In genomic region chr4:176653406-176654220, GRCh38 we compare ENCODE assay signal across 18 cellular contexts.
"Had no signal": no experiment of that assay in that cellular context is flagged by ENCODE, and none has a peak within 500 bp of the region (broad histone marks: within the 10 kb centered on the region; RNA-seq: fewer than 3 reads in every experiment).

No MANE protein-coding gene starts in this region.

- ATAC-seq: activated CD8-positive, alpha-beta T cell treated with anti-CD3 and anti-CD28 coated beads for 36 hours; heart left ventricle; stimulated activated naive CD8-positive, alpha-beta T cell treated with anti-CD3 and anti-CD28 coated beads, Interleukin-15, Interleukin-2, amounts not matched to agents 100 U/mL and 50 U/mL, for 24 hours; T-helper 17 cell; WTC11 had no signal

- H3K4me3 ChIP-seq: heart left ventricle, skin epidermis had no signal

- H3K36me3 ChIP-seq: heart left ventricle had no signal

- H3K27me3 ChIP-seq: heart left ventricle had no signal

- DNase-seq: activated CD4-positive, alpha-beta T cell treated with anti-CD3 and anti-CD28 coated beads for 4 hours; activated CD8-positive, alpha-beta memory T cell treated with anti-CD3 and anti-CD28 coated beads, Interleukin-2, amount 50 U/mL, for 4 hours; activated CD8-positive, alpha-beta T cell treated with anti-CD3 and anti-CD28 coated beads for 36 hours; activated gamma-delta T cell treated with Interleukin-2 at 50 U/mL for 16 hours; activated T-cell treated with anti-CD3 and anti-CD28 coated beads, Interleukin-2, amount 50 U/mL, for 48 hours; endodermal cell; erythroblast; heart left ventricle; immature natural killer cell; nephron progenitor cell; occipital lobe; stimulated activated CD4-positive, alpha-beta T cell treated with anti-CD3 and anti-CD28 coated beads, Interleukin-4, amount 100 ng/mL, for 4 hours; stimulated activated CD8-positive, alpha-beta memory T cell treated with anti-CD3 and anti-CD28 coated beads, Interleukin-4, amount 100 ng/mL, for 48 hours; stimulated activated naive CD8-positive, alpha-beta T cell treated with anti-CD3 and anti-CD28 coated beads, Interleukin-15, Interleukin-2, amounts not matched to agents 100 U/mL and 50 U/mL, for 24 hours; T-helper 17 cell; trophoblast cell had no signal

- H3K27ac ChIP-seq: heart left ventricle had no signal
